Comparison of ENCODE assay signal across 28 cellular contexts in the genomic region with DNA sequence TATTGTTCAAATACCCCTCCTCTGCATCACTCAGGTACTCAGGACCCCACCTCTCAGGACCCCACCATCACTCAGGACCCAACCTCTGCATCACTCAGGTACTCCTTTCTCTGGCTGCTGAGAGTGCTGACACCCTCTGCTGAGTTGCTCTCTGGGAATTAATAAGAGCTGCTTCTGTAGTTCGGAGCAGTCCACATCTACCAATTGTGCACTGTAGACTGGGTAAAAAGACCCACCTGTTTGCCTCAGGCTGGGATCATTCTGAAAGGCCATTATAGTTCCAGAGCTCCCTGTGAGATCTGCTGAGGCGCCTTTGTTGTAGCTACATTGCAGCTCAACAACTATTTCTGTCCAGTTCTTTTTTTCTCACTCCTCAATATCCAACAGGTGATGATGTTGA.
"Had no signal": no experiment of that assay in that cellular context is flagged by ENCODE, and none has a peak within 500 bp of the region (broad histone marks: within the 10 kb centered on the region; RNA-seq: fewer than 3 reads in every experiment).

No MANE protein-coding gene starts in this region.

- H3K36me3 ChIP-seq: stomach, suprapubic skin, thoracic aorta, thyroid gland, tibial artery, tibial nerve, transverse colon, upper lobe of left lung, upper lobe of right lung, uterus, vagina had no signal

- H3K9me3 ChIP-seq: stomach, suprapubic skin, testis, thoracic aorta, thyroid gland, tibial artery, tibial nerve, transverse colon, upper lobe of left lung, upper lobe of right lung, uterus, vagina had no signal

- H3K27me3 Mint-ChIP-seq: stimulated activated memory B cell treated with anti-CD40 and anti-IgM and Interleukin-4, amounts not matched to agents 10 μg/mL and 1 μg/mL and 100 μg/mL, for 72 hours; stimulated activated naive B cell treated with anti-CD40 and anti-IgM and Interleukin-4, amounts not matched to agents 10 μg/mL and 1 μg/mL and 100 μg/mL, for 72 hours; stimulated activated naive CD8-positive, alpha-beta T cell treated with anti-CD3 and anti-CD28 coated beads, Interleukin-15, amount 100 ng/mL, for 72 hours; stimulated activated naive CD8-positive, alpha-beta T cell treated with anti-CD3 and anti-CD28 coated beads, Interleukin-15, Interleukin-2, amounts not matched to agents 100 ng/mL and 50 ng/mL, for 24 hours; type B pancreatic cell had no signal

- H3K36me3 Mint-ChIP-seq: stimulated activated effector memory CD8-positive, alpha-beta T cell treated with anti-CD3 and anti-CD28 coated beads, Interleukin-12 subunit alpha, Interleukin-12 subunit beta, amount 100 ng/mL, for 72 hours; stimulated activated memory B cell treated with anti-CD40 and anti-IgM and Interleukin-4, amounts not matched to agents 10 μg/mL and 1 μg/mL and 100 μg/mL, for 72 hours; stimulated activated naive B cell treated with anti-CD40 and anti-IgM and Interleukin-4, amounts not matched to agents 10 μg/mL and 1 μg/mL and 100 μg/mL, for 72 hours; type B pancreatic cell had no signal

- H3K4me1 Mint-ChIP-seq: stimulated activated effector memory CD8-positive, alpha-beta T cell treated with anti-CD3 and anti-CD28 coated beads, Interleukin-12 subunit alpha, Interleukin-12 subunit beta, amount 100 ng/mL, for 72 hours; stimulated activated memory B cell treated with anti-CD40 and anti-IgM and Interleukin-4, amounts not matched to agents 10 μg/mL and 1 μg/mL and 100 μg/mL, for 72 hours; stimulated activated naive B cell treated with anti-CD40 and anti-IgM and Interleukin-4, amounts not matched to agents 10 μg/mL and 1 μg/mL and 100 μg/mL, for 72 hours; stimulated activated naive CD8-positive, alpha-beta T cell treated with anti-CD3 and anti-CD28 coated beads, Interleukin-15, amount 100 ng/mL, for 72 hours had no signal

- H3K27ac ChIP-seq: stomach, suprapubic skin, testis, thyroid gland, tibial artery, tibial nerve, transverse colon, upper lobe of left lung, upper lobe of right lung, uterus, vagina had no signal

- H3K4me1 ChIP-seq: stomach, suprapubic skin, testis, thyroid gland, transverse colon, upper lobe of left lung, upper lobe of right lung, uterus, vagina had no signal

- H3K9me3 Mint-ChIP-seq: stimulated activated effector memory CD8-positive, alpha-beta T cell treated with anti-CD3 and anti-CD28 coated beads, Interleukin-12 subunit alpha, Interleukin-12 subunit beta, amount 100 ng/mL, for 72 hours; stimulated activated memory B cell treated with anti-CD40 and anti-IgM and Interleukin-4, amounts not matched to agents 10 μg/mL and 1 μg/mL and 100 μg/mL, for 72 hours; stimulated activated naive CD8-positive, alpha-beta T cell treated with anti-CD3 and anti-CD28 coated beads, Interleukin-15, Interleukin-2, amounts not matched to agents 100 ng/mL and 50 ng/mL, for 24 hours; type B pancreatic cell had no signal

- ATAC-seq: stimulated activated effector memory CD8-positive, alpha-beta T cell treated with anti-CD3 and anti-CD28 coated beads, Interleukin-12 subunit alpha, Interleukin-12 subunit beta, amount 100 ng/mL, for 72 hours; stimulated activated memory B cell treated with anti-CD40 and anti-IgM and Interleukin-4, amounts not matched to agents 10 μg/mL and 1 μg/mL and 100 μg/mL, for 72 hours; stimulated activated naive B cell treated with anti-CD40 and anti-IgM and Interleukin-4, amounts not matched to agents 10 μg/mL and 1 μg/mL and 100 μg/mL, for 72 hours; stimulated activated naive CD8-positive, alpha-beta T cell treated with anti-CD3 and anti-CD28 coated beads, Interleukin-15, amount 100 ng/mL, for 72 hours; stimulated activated naive CD8-positive, alpha-beta T cell treated with anti-CD3 and anti-CD28 coated beads, Interleukin-15, Interleukin-2, amounts not matched to agents 100 U/mL and 50 U/mL, for 24 hours; upper lobe of right lung had no signal

- H3K4me3 ChIP-seq: stomach, suprapubic skin, testis, thoracic aorta, thyroid gland, tibial artery, tibial nerve, transverse colon, upper lobe of left lung, upper lobe of right lung, uterus, vagina had no signal

- H3K27ac Mint-ChIP-seq: stimulated activated effector memory CD8-positive, alpha-beta T cell treated with anti-CD3 and anti-CD28 coated beads, Interleukin-12 subunit alpha, Interleukin-12 subunit beta, amount 100 ng/mL, for 72 hours; stimulated activated memory B cell treated with anti-CD40 and anti-IgM and Interleukin-4, amounts not matched to agents 10 μg/mL and 1 μg/mL and 100 μg/mL, for 72 hours; stimulated activated naive B cell treated with anti-CD40 and anti-IgM and Interleukin-4, amounts not matched to agents 10 μg/mL and 1 μg/mL and 100 μg/mL, for 72 hours; stimulated activated naive CD8-positive, alpha-beta T cell treated with anti-CD3 and anti-CD28 coated beads, Interleukin-15, amount 100 ng/mL, for 72 hours; stimulated activated naive CD8-positive, alpha-beta T cell treated with anti-CD3 and anti-CD28 coated beads, Interleukin-15, Interleukin-2, amounts not matched to agents 100 ng/mL and 50 ng/mL, for 24 hours; type B pancreatic cell had no signal

- DNase-seq: stimulated activated CD4-positive, alpha-beta T cell treated with anti-CD3 and anti-CD28 coated beads, Interleukin-2, amount 100 ng/mL, for 48 hours; stimulated activated CD4-positive, alpha-beta T cell treated with anti-CD3 and anti-CD28 coated beads, Interleukin-4, amount 100 ng/mL, for 1 hour; stimulated activated CD4-positive, alpha-beta T cell treated with anti-CD3 and anti-CD28 coated beads, Interleukin-4, amount 100 ng/mL, for 24 hours; stimulated activated CD4-positive, alpha-beta T cell treated with anti-CD3 and anti-CD28 coated beads, Interleukin-4, amount 100 ng/mL, for 4 hours; stimulated activated CD8-positive, alpha-beta memory T cell treated with anti-CD3 and anti-CD28 coated beads, Interleukin-4, amount 100 ng/mL, for 48 hours; stimulated activated naive B cell treated with anti-CD40 and anti-IgM and Interleukin-4, amounts not matched to agents 10 μg/mL and 1 μg/mL and 100 μg/mL, for 72 hours; stimulated activated naive CD4-positive, alpha-beta T cell; stimulated activated naive CD4-positive, alpha-beta T cell treated with Interleukin-2 at 50 U/mL for 16 hours; stimulated activated naive CD8-positive, alpha-beta T cell treated with anti-CD3 and anti-CD28 coated beads, Interleukin-15, amount 100 ng/mL, for 72 hours; stimulated activated naive CD8-positive, alpha-beta T cell treated with anti-CD3 and anti-CD28 coated beads, Interleukin-15, Interleukin-2, amounts not matched to agents 100 U/mL and 50 U/mL, for 24 hours; stomach; substantia nigra; testis; thyroid gland; tibial artery; transverse colon; trophoblast cell; upper lobe of left lung; upper lobe of right lung; uterus had no signal

- H3K27me3 ChIP-seq: stomach, suprapubic skin, testis, thyroid gland, tibial artery, tibial nerve, transverse colon, upper lobe of left lung, upper lobe of right lung, uterus, vagina had no signal

- H3K4me3 Mint-ChIP-seq: stimulated activated effector memory CD8-positive, alpha-beta T cell treated with anti-CD3 and anti-CD28 coated beads, Interleukin-12 subunit alpha, Interleukin-12 subunit beta, amount 100 ng/mL, for 72 hours; stimulated activated memory B cell treated with anti-CD40 and anti-IgM and Interleukin-4, amounts not matched to agents 10 μg/mL and 1 μg/mL and 100 μg/mL, for 72 hours; stimulated activated naive B cell treated with anti-CD40 and anti-IgM and Interleukin-4, amounts not matched to agents 10 μg/mL and 1 μg/mL and 100 μg/mL, for 72 hours; stimulated activated naive CD8-positive, alpha-beta T cell treated with anti-CD3 and anti-CD28 coated beads, Interleukin-15, amount 100 ng/mL, for 72 hours; stimulated activated naive CD8-positive, alpha-beta T cell treated with anti-CD3 and anti-CD28 coated beads, Interleukin-15, Interleukin-2, amounts not matched to agents 100 ng/mL and 50 ng/mL, for 24 hours; type B pancreatic cell had no signal
